15 cellular contexts compared by ENCODE assay signal in the genomic region with DNA sequence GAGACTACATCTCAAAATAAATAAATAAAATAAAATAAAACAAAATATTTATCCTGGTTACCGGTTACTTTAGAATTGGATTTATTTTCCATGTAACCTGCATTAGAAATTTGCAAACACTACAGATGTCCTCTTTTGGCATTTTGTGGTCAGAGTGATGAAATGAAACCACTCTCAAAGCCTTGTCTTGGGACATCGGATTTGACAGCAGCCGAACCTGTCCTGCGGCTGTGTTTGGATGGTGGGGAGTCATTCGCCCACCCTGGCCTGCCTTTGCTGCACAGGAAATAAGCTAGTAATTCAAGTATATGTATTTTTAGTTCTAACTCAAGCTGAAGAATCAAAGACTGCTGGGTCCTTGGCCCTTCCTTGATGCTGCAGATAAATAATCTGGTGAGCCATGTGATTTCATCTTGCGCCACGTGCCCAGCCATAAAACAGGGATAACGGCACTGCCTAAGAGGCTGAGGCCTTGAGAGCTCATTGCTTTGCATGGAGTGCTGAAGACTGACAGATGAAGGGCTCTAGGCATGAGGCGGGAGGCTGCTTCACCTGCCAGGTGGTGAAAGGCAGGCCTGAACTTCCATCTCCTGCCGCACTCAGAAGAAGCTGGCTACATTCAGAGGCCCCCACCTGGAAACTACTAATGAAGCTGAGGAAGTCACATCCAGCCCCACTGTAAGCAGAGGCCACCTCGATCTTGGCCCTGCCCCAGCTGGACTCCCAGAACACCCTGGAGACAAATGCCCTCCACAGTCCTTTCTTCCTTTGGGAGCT.
A peak's percentile ranks its signal among the peaks of the same experiment; 100 is the strongest.
DNase-seq lines count a peak whose midpoint lies in the region; ATAC-seq and TF ChIP-seq lines count a peak whose summit lies in the region.
"Had no signal": no experiment of that assay in that cellular context is flagged by ENCODE, and none has a peak within 500 bp of the region (broad histone marks: within the 10 kb centered on the region; RNA-seq: fewer than 3 reads in every experiment).

No MANE protein-coding gene starts in this region.

- H3K4me2 ChIP-seq in osteoblast (ENCODE audit: insufficient read depth, low read length): no peak overlapping the region

- H3K27ac Mint-ChIP-seq in activated CD4-positive, alpha-beta T cell treated with anti-CD3 and anti-CD28 coated beads for 36 hours: peak overlapping the region; percentile 90
- H3K27ac Mint-ChIP-seq in activated CD4-positive, alpha-beta T cell treated with anti-CD3 and anti-CD28 coated beads, Interleukin-2, amount 10 ng/mL, durations not matched to agents 24 days and 14 days: no peak overlapping the region
- peak overlapping the region; percentile 88 for H3K27ac Mint-ChIP-seq in activated naive CD8-positive, alpha-beta T cell treated with anti-CD3 and anti-CD28 coated beads for 36 hours

- ATAC-seq in activated CD4-positive, alpha-beta T cell treated with anti-CD3 and anti-CD28 coated beads for 36 hours: no peak
- ATAC-seq in GM18502 (IDR thresholded peaks at IDR 0.05; ENCODE audit: poor library complexity, unreplicated experiment): no peak

- no peaks in the 10 kb centered on the region for H3K9me3 Mint-ChIP-seq in activated CD4-positive, alpha-beta T cell treated with anti-CD3 and anti-CD28 coated beads for 36 hours (ENCODE audit: low read depth)
- H3K9me3 Mint-ChIP-seq in activated CD4-positive, alpha-beta T cell treated with anti-CD3 and anti-CD28 coated beads, Interleukin-2, amount 10 ng/mL, durations not matched to agents 24 days and 14 days: no peaks in the 10 kb centered on the region
- H3K9me3 Mint-ChIP-seq in activated naive CD8-positive, alpha-beta T cell treated with anti-CD3 and anti-CD28 coated beads for 36 hours: no peaks in the 10 kb centered on the region
- H3K9me3 Mint-ChIP-seq: HFFc6, memory B cell had no signal

- H3K36me3 Mint-ChIP-seq in activated CD4-positive, alpha-beta T cell treated with anti-CD3 and anti-CD28 coated beads for 36 hours (ENCODE audit: low read depth): peaks cover 18% of the 10 kb centered on the region
- peaks cover 26% of the 10 kb centered on the region for H3K36me3 Mint-ChIP-seq in activated CD4-positive, alpha-beta T cell treated with anti-CD3 and anti-CD28 coated beads, Interleukin-2, amount 10 ng/mL, durations not matched to agents 24 days and 14 days (ENCODE audit: low read depth)
- peaks cover 37% of the 10 kb centered on the region for H3K36me3 Mint-ChIP-seq in activated naive CD8-positive, alpha-beta T cell treated with anti-CD3 and anti-CD28 coated beads for 36 hours

- H3K79me2 ChIP-seq in osteoblast (ENCODE audit: insufficient read depth, low read length): no peaks in the 10 kb centered on the region

- no peak overlapping the region for H3K4me3 ChIP-seq in osteoblast (ENCODE audit: insufficient read depth, low read length)
- H3K4me3 ChIP-seq: ovary, thyroid gland had no signal

- peaks cover 78% of the 10 kb centered on the region for H3K4me1 Mint-ChIP-seq in activated CD4-positive, alpha-beta T cell treated with anti-CD3 and anti-CD28 coated beads for 36 hours
- H3K4me1 Mint-ChIP-seq in activated CD4-positive, alpha-beta T cell treated with anti-CD3 and anti-CD28 coated beads, Interleukin-2, amount 10 ng/mL, durations not matched to agents 24 days and 14 days: peaks cover 36% of the 10 kb centered on the region
- peaks cover 76% of the 10 kb centered on the region for H3K4me1 Mint-ChIP-seq in activated naive CD8-positive, alpha-beta T cell treated with anti-CD3 and anti-CD28 coated beads for 36 hours

- no peaks in the 10 kb centered on the region for H3K27me3 Mint-ChIP-seq in activated CD4-positive, alpha-beta T cell treated with anti-CD3 and anti-CD28 coated beads for 36 hours
- no peaks in the 10 kb centered on the region for H3K27me3 Mint-ChIP-seq in activated CD4-positive, alpha-beta T cell treated with anti-CD3 and anti-CD28 coated beads, Interleukin-2, amount 10 ng/mL, durations not matched to agents 24 days and 14 days
- no peaks in the 10 kb centered on the region for H3K27me3 Mint-ChIP-seq in activated naive CD8-positive, alpha-beta T cell treated with anti-CD3 and anti-CD28 coated beads for 36 hours
- H3K27me3 Mint-ChIP-seq: memory B cell had no signal

- intact Hi-C loops in activated CD4-positive, alpha-beta T cell treated with anti-CD3 and anti-CD28 coated beads for 36 hours (cut with DNase I, micrococcal nuclease): loop anchor here in 1 of 2 experiments (2.0 kb wide), 1 partner anchor 15 kb away; no protein-coding TSS in a partner anchor
- intact Hi-C loops in activated CD4-positive, alpha-beta T cell treated with anti-CD3 and anti-CD28 coated beads, Interleukin-2, amount 10 ng/mL, durations not matched to agents 24 days and 14 days (cut with micrococcal nuclease): no loop called here

- H3K36me3 ChIP-seq in osteoblast (ENCODE audit: insufficient read depth, low read length): no peaks in the 10 kb centered on the region
- H3K36me3 ChIP-seq: ovary, thyroid gland had no signal

- H3K27ac ChIP-seq in osteoblast (ENCODE audit: low read depth, low read length): no peak overlapping the region
- H3K27ac ChIP-seq: ovary, thyroid gland had no signal

- TF ChIP-seq CTCF in osteoblast (IDR thresholded peaks at IDR 0.05; ENCODE audit: extremely low read depth, low read depth, low read length): no peak

- DNase-seq in activated CD4-positive, alpha-beta T cell treated with anti-CD3 and anti-CD28 coated beads for 36 hours: peak; percentile 24
- DNase-seq in activated CD4-positive, alpha-beta T cell treated with anti-CD3 and anti-CD28 coated beads, Interleukin-2, amount 10 ng/mL, durations not matched to agents 24 days and 14 days: no peak
- DNase-seq in MV-4-11 (lab: John Stamatoyannopoulos, UW) (peak; percentile 87), osteoblast (ENCODE audit: insufficient read length, low spot score, missing footprints) (peak; percentile 42), KG1 (lab: John Stamatoyannopoulos, UW) (no peak), NCI-H82 treated with DMSO at 0.1 percent for 48 hours (lab: John Stamatoyannopoulos, UW; ENCODE audit: unreplicated experiment) (no peak)
- DNase-seq in activated naive CD8-positive, alpha-beta T cell treated with anti-CD3 and anti-CD28 coated beads for 36 hours: peak; percentile 31
- DNase-seq: HFFc6, NCI-H1417 treated with DMSO at 0.1 percent for 48 hours, NCI-H526 treated with DMSO at 0.1 percent for 48 hours, ovary, SHP77, thyroid gland had no signal

- H3K27me3 ChIP-seq in osteoblast (ENCODE audit: insufficient read depth, low read length): peaks cover 2% of the 10 kb centered on the region
- H3K27me3 ChIP-seq: ovary, thyroid gland had no signal

- POLR2A ChIA-PET in activated CD4-positive, alpha-beta T cell treated with anti-CD3 and anti-CD28 coated beads for 36 hours (lab: Charles Lee): no interaction called here

- H3K9me3 ChIP-seq in osteoblast (ENCODE audit: low read depth, low read length): no peaks in the 10 kb centered on the region
- H3K9me3 ChIP-seq: ovary, thyroid gland had no signal

- no peaks in the 10 kb centered on the region for H3K4me1 ChIP-seq in osteoblast (ENCODE audit: insufficient read depth, low read length)

- no peak overlapping the region for H2AFZ ChIP-seq in osteoblast (ENCODE audit: low read length)

- CTCF ChIA-PET in activated CD4-positive, alpha-beta T cell treated with anti-CD3 and anti-CD28 coated beads for 36 hours (lab: Charles Lee): interaction anchor here (0.7 to 7.0 kb wide), 11 partner anchors 8 to 270 kb away, joined by 3 to 44 read pairs (median 3); no protein-coding TSS in a partner anchor

- H3K4me3 Mint-ChIP-seq in activated CD4-positive, alpha-beta T cell treated with anti-CD3 and anti-CD28 coated beads for 36 hours: no peak overlapping the region
- H3K4me3 Mint-ChIP-seq in activated CD4-positive, alpha-beta T cell treated with anti-CD3 and anti-CD28 coated beads, Interleukin-2, amount 10 ng/mL, durations not matched to agents 24 days and 14 days: no peak overlapping the region
- H3K4me3 Mint-ChIP-seq in activated naive CD8-positive, alpha-beta T cell treated with anti-CD3 and anti-CD28 coated beads for 36 hours: peak overlapping the region; percentile 9
- H3K4me3 Mint-ChIP-seq: HFFc6, memory B cell had no signal

- H4K20me1 ChIP-seq in osteoblast (ENCODE audit: insufficient read depth, low read length): no peaks in the 10 kb centered on the region

Comparison
In these comparisons a context has a peak if more than half of its experiments do, and no peak if none do; other contexts are left out.
1. DNase-seq: peak in activated CD4-positive, alpha-beta T cell treated with anti-CD3 and anti-CD28 coated beads for 36 hours (single experiment), MV-4-11 (single experiment), activated naive CD8-positive, alpha-beta T cell treated with anti-CD3 and anti-CD28 coated beads for 36 hours (single experiment) and osteoblast (single experiment); none in activated CD4-positive, alpha-beta T cell treated with anti-CD3 and anti-CD28 coated beads, Interleukin-2, amount 10 ng/mL, durations not matched to agents 24 days and 14 days (single experiment), KG1 (single experiment) and NCI-H82 treated with DMSO at 0.1 percent for 48 hours (single experiment).